In genomic region chr10:34079702-34080484, GRCh38 we compare ENCODE assay signal across 35 cellular contexts.
"Had no signal": no experiment of that assay in that cellular context is flagged by ENCODE, and none has a peak within 500 bp of the region (broad histone marks: within the 10 kb centered on the region; RNA-seq: fewer than 3 reads in every experiment).

No MANE protein-coding gene starts in this region.

- H3K4me2 ChIP-seq: PC-9 had no signal

- DNase-seq: activated B cell treated with CpG ODN at 0.5 μM for 24 hours; activated CD4-positive, alpha-beta memory T cell treated with anti-CD3 and anti-CD28 coated beads, Interleukin-2, amount 10 ng/mL, durations not matched to agents 7 days and 5 days; activated CD4-positive, alpha-beta T cell treated with anti-CD3 and anti-CD28 coated beads for 4 hours; activated CD4-positive, CD25-positive, alpha-beta regulatory T cell treated with anti-CD3 and anti-CD28 coated beads, Interleukin-2, amount 50 U/mL, for 72 hours; activated CD8-positive, alpha-beta memory T cell treated with anti-CD3 and anti-CD28 coated beads for 24 hours; activated CD8-positive, alpha-beta memory T cell treated with anti-CD3 and anti-CD28 coated beads, Interleukin-2, amount 10 ng/mL, durations not matched to agents 7 days and 5 days; activated CD8-positive, alpha-beta memory T cell treated with anti-CD3 and anti-CD28 coated beads, Interleukin-2, amount 50 U/mL, for 48 hours; activated effector memory CD4-positive, alpha-beta T cell treated with anti-CD3 and anti-CD28 coated beads, Interleukin-2, amount 50 U/mL, for 16 hours; activated naive CD4-positive, alpha-beta T cell; activated naive CD4-positive, alpha-beta T cell treated with anti-CD3 and anti-CD28 coated beads, Interleukin-2, amount 50 U/mL, for 16 hours; activated naive CD8-positive, alpha-beta T cell treated with anti-CD3 and anti-CD28 coated beads for 36 hours; activated T-cell treated with anti-CD3 and anti-CD28 coated beads, Interleukin-2, amount 50 U/mL, for 48 hours; amniotic stem cell; aorta; brain microvascular endothelial cell; NCI-H1092 treated with DMSO at 0.1 percent for 48 hours; NCI-H1417; NCI-H146; NCI-H187; NCI-H2029 treated with DMSO at 0.1 percent for 48 hours; NCI-H2107; NCI-H2171; NCI-H510A; NCI-H526; NCI-H748 treated with DMSO at 0.1 percent for 48 hours; NK-92 treated with Interleukin-12 subunit alpha and Interleukin-12 subunit beta, amount 100 ng/mL, for 24 hours; PC-9; SIG-M5; SW 1271; T-helper 1 cell; T-helper 2 cell; T-helper 9 cell had no signal

- H3K4me3 ChIP-seq: K562, PC-9 had no signal

- H3K36me3 ChIP-seq: brain microvascular endothelial cell had no signal

- H3K27ac ChIP-seq: brain microvascular endothelial cell, PC-9, RWPE1, VCaP had no signal

- ATAC-seq: activated CD8-positive, alpha-beta memory T cell treated with anti-CD3 and anti-CD28 coated beads, Interleukin-2, amount 10 ng/mL, durations not matched to agents 7 days and 5 days; K562 had no signal

- H3K27me3 ChIP-seq: brain microvascular endothelial cell had no signal

- H2AFZ ChIP-seq: PC-9 had no signal
